In the genomic region with DNA sequence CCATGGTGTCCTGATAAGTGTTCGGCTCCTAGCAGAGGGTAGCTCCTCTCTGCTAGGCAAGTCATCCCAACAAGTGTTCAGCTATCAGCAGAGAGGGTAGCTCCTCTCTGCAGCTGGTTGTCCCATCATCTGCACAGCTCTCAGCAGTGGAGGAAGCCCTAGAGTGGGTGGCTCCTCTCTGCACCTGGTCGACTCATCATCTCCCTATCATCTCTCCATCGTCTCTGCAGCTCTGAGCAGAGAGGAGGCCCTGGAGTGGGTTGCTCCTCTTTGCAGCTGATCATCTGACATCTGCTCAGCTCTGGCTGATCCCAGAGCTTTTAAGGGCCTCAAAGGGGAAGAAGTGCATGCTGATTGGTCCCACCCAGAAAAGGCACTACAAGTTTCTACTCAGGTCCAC, we compare ENCODE assay signal across 27 cellular contexts.
"Had no signal": no experiment of that assay in that cellular context is flagged by ENCODE, and none has a peak within 500 bp of the region (broad histone marks: within the 10 kb centered on the region; RNA-seq: fewer than 3 reads in every experiment).

No MANE protein-coding gene starts in this region.

- H3K4me3 Mint-ChIP-seq: naive B cell; naive thymus-derived CD8-positive, alpha-beta T cell; nephron progenitor cell; neural crest cell; stimulated activated memory B cell treated with anti-CD40 and anti-IgM and Interleukin-4, amounts not matched to agents 10 μg/mL and 1 μg/mL and 100 μg/mL, for 72 hours; stimulated activated naive CD8-positive, alpha-beta T cell treated with anti-CD3 and anti-CD28 coated beads, Interleukin-15, amount 100 ng/mL, for 72 hours; type B pancreatic cell had no signal

- DNase-seq: naive B cell; naive thymus-derived CD8-positive, alpha-beta T cell; nephron progenitor cell; occipital lobe; ovary; right lobe of liver; sigmoid colon; small intestine; stimulated activated CD4-positive, alpha-beta T cell treated with anti-CD3 and anti-CD28 coated beads, Interleukin-15, amount 100 ng/mL, for 24 hours; stimulated activated CD4-positive, alpha-beta T cell treated with anti-CD3 and anti-CD28 coated beads, Interleukin-2, amount 100 ng/mL, for 24 hours; stimulated activated CD4-positive, alpha-beta T cell treated with anti-CD3 and anti-CD28 coated beads, Interleukin-2, amount 100 ng/mL, for 48 hours; stimulated activated CD4-positive, alpha-beta T cell treated with anti-CD3 and anti-CD28 coated beads, Interleukin-4, amount 100 ng/mL, for 24 hours; stimulated activated naive CD4-positive, alpha-beta T cell; stimulated activated naive CD8-positive, alpha-beta T cell treated with anti-CD3 and anti-CD28 coated beads, Interleukin-15, amount 100 ng/mL, for 72 hours; stimulated activated naive CD8-positive, alpha-beta T cell treated with anti-CD3 and anti-CD28 coated beads, Interleukin-15, Interleukin-2, amounts not matched to agents 100 U/mL and 50 U/mL, for 24 hours; substantia nigra; testis; tibial artery; transverse colon; upper lobe of right lung; uterus had no signal

- H3K4me1 Mint-ChIP-seq: stimulated activated memory B cell treated with anti-CD40 and anti-IgM and Interleukin-4, amounts not matched to agents 10 μg/mL and 1 μg/mL and 100 μg/mL, for 72 hours; stimulated activated naive CD8-positive, alpha-beta T cell treated with anti-CD3 and anti-CD28 coated beads, Interleukin-15, amount 100 ng/mL, for 72 hours had no signal

- H3K9me3 Mint-ChIP-seq: naive B cell; naive thymus-derived CD8-positive, alpha-beta T cell; nephron progenitor cell; neural crest cell; stimulated activated memory B cell treated with anti-CD40 and anti-IgM and Interleukin-4, amounts not matched to agents 10 μg/mL and 1 μg/mL and 100 μg/mL, for 72 hours; stimulated activated naive CD8-positive, alpha-beta T cell treated with anti-CD3 and anti-CD28 coated beads, Interleukin-15, amount 100 ng/mL, for 72 hours; type B pancreatic cell had no signal

- H3K27ac Mint-ChIP-seq: naive B cell; naive thymus-derived CD8-positive, alpha-beta T cell; nephron progenitor cell; stimulated activated memory B cell treated with anti-CD40 and anti-IgM and Interleukin-4, amounts not matched to agents 10 μg/mL and 1 μg/mL and 100 μg/mL, for 72 hours; stimulated activated naive CD8-positive, alpha-beta T cell treated with anti-CD3 and anti-CD28 coated beads, Interleukin-15, amount 100 ng/mL, for 72 hours; type B pancreatic cell had no signal

- H3K4me3 ChIP-seq: ovary, prostate gland, right lobe of liver, sigmoid colon, suprapubic skin, testis, tibial artery, transverse colon, upper lobe of right lung, uterus had no signal

- ATAC-seq: naive thymus-derived CD8-positive, alpha-beta T cell; right cardiac atrium; right lobe of liver had no signal

- H3K36me3 Mint-ChIP-seq: naive B cell; naive thymus-derived CD8-positive, alpha-beta T cell; stimulated activated memory B cell treated with anti-CD40 and anti-IgM and Interleukin-4, amounts not matched to agents 10 μg/mL and 1 μg/mL and 100 μg/mL, for 72 hours; type B pancreatic cell had no signal
